29 cellular contexts compared by ENCODE assay signal in the genomic region with DNA sequence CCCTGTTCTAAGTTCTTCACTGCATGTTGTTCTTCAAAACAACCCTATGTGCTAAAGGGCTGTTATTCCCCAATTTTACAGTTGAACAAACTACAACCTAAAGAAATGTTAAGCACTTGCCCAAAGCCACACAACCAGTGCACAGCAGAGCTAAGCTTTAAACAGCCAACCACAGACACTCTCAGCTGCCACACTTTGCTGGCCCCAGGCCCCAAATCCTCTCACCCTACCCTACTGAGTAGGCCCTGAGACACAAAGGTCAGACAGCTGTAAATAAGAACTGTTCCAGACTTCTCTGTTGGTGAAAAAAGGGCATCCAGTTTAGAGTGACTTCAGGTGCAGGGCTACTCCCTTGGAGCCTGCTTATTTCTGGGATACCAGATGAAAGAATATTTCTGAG. TPM values are rescaled to one million over a fixed set of nuclear protein-coding genes. Genes with fewer than 3 reads are reported as not detected.
"Had no signal": no experiment of that assay in that cellular context is flagged by ENCODE, and none has a peak within 500 bp of the region (broad histone marks: within the 10 kb centered on the region; RNA-seq: fewer than 3 reads in every experiment).

No MANE protein-coding gene starts in this region.

- H3K4me1 ChIP-seq: left lung, prostate gland, right lobe of liver, suprapubic skin, tibial artery, upper lobe of right lung had no signal

- H3K27ac Mint-ChIP-seq: immature natural killer cell; mesothelial cell of epicardium; naive thymus-derived CD4-positive, alpha-beta T cell; stimulated activated naive CD8-positive, alpha-beta T cell treated with anti-CD3 and anti-CD28 coated beads, Interleukin-15, Interleukin-2, amounts not matched to agents 100 ng/mL and 50 ng/mL, for 24 hours had no signal

- H3K4me1 Mint-ChIP-seq: immature natural killer cell, mesothelial cell of epicardium had no signal

- H3K4me3 Mint-ChIP-seq: immature natural killer cell; mesothelial cell of epicardium; naive thymus-derived CD4-positive, alpha-beta T cell; natural killer cell treated with Interleukin-12 subunit alpha and Interleukin-12 subunit beta and Interleukin-15 and Interleukin-18, amount 100 ng/mL, for 72 hours; stimulated activated naive CD8-positive, alpha-beta T cell treated with anti-CD3 and anti-CD28 coated beads, Interleukin-15, Interleukin-2, amounts not matched to agents 100 ng/mL and 50 ng/mL, for 24 hours had no signal

- H3K27me3 Mint-ChIP-seq: stimulated activated naive CD8-positive, alpha-beta T cell treated with anti-CD3 and anti-CD28 coated beads, Interleukin-15, Interleukin-2, amounts not matched to agents 100 ng/mL and 50 ng/mL, for 24 hours had no signal

- H3K9me3 Mint-ChIP-seq: immature natural killer cell; mesothelial cell of epicardium; naive thymus-derived CD4-positive, alpha-beta T cell; natural killer cell treated with Interleukin-12 subunit alpha and Interleukin-12 subunit beta and Interleukin-15 and Interleukin-18, amount 100 ng/mL, for 72 hours; stimulated activated naive CD8-positive, alpha-beta T cell treated with anti-CD3 and anti-CD28 coated beads, Interleukin-15, Interleukin-2, amounts not matched to agents 100 ng/mL and 50 ng/mL, for 24 hours had no signal

- ATAC-seq: left colon; left lung; naive thymus-derived CD4-positive, alpha-beta T cell; natural killer cell treated with Interleukin-12 subunit alpha and Interleukin-12 subunit beta and Interleukin-15 and Interleukin-18, amount 100 ng/mL, for 72 hours; right lobe of liver; upper lobe of right lung had no signal

- H3K36me3 ChIP-seq: left lung, ovary, prostate gland, right lobe of liver, suprapubic skin, upper lobe of right lung had no signal

- H3K36me3 Mint-ChIP-seq: immature natural killer cell; naive thymus-derived CD4-positive, alpha-beta T cell; natural killer cell treated with Interleukin-12 subunit alpha and Interleukin-12 subunit beta and Interleukin-15 and Interleukin-18, amount 100 ng/mL, for 72 hours had no signal

- H3K9me3 ChIP-seq: left lung, ovary, prostate gland, right lobe of liver, suprapubic skin, thoracic aorta, tibial artery, upper lobe of right lung had no signal

- H3K27ac ChIP-seq: left lung, ovary, prostate gland, right lobe of liver, skin epidermis, suprapubic skin, thoracic aorta, tibial artery, upper lobe of right lung had no signal

- H3K4me3 ChIP-seq: left lung, lung, ovary, prostate gland, right lobe of liver, skin epidermis, suprapubic skin, thoracic aorta, tibial artery, upper lobe of right lung had no signal

- H3K27me3 ChIP-seq: ovary, right lobe of liver, suprapubic skin, tibial artery, upper lobe of right lung had no signal

- DNase-seq: glutamatergic neuron; hypothalamus; immature natural killer cell; kidney; left colon; mesendoderm; naive thymus-derived CD4-positive, alpha-beta T cell; ovary; retina; right lobe of liver; stimulated activated CD4-positive, alpha-beta T cell treated with anti-CD3 and anti-CD28 coated beads, Interleukin-12 subunit alpha, Interleukin-12 subunit beta, amount 100 ng/mL, for 4 hours; stimulated activated CD4-positive, alpha-beta T cell treated with anti-CD3 and anti-CD28 coated beads, Interleukin-15, amount 100 ng/mL, for 24 hours; stimulated activated CD4-positive, alpha-beta T cell treated with anti-CD3 and anti-CD28 coated beads, Interleukin-2, amount 100 ng/mL, for 24 hours; stimulated activated CD4-positive, alpha-beta T cell treated with anti-CD3 and anti-CD28 coated beads, Interleukin-4, amount 100 ng/mL, for 1 hour; stimulated activated naive CD4-positive, alpha-beta T cell; tibial artery; trophoblast cell; upper lobe of right lung had no signal

RNA-seq across cellular contexts. Expression of gene GRIK5, which starts 30.0 kb away (rescaled TPM):
- polyA plus RNA-seq: immature natural killer cell had no signal

RNA-seq across cellular contexts. Expression of gene ATP1A3, which starts 46.0 kb away (rescaled TPM):
- total RNA-seq: kidney, left lung, lower leg skin, mesothelial cell of epicardium, subcutaneous adipose tissue, suprapubic skin, upper lobe of right lung had no signal
